In genomic region chr10:3668961-3669330, GRCh38 we compare ENCODE assay signal across 10 cellular contexts.
A peak's percentile ranks its signal among the peaks of the same experiment; 100 is the strongest.
DNase-seq lines count a peak whose midpoint lies in the region; ATAC-seq and TF ChIP-seq lines count a peak whose summit lies in the region.
"Had no signal": no experiment of that assay in that cellular context is flagged by ENCODE, and none has a peak within 500 bp of the region (broad histone marks: within the 10 kb centered on the region; RNA-seq: fewer than 3 reads in every experiment).

No MANE protein-coding gene starts in this region.

- H3K27me3 Mint-ChIP-seq in CD8-positive, alpha-beta memory T cell = peaks cover 0 to 3% of the 10 kb centered on the region in 2 donors

- H3K4me3 Mint-ChIP-seq in CD8-positive, alpha-beta memory T cell = peak overlapping the region; percentile 81 to 93 (median 87)

- no peaks in the 10 kb centered on the region for H3K36me3 Mint-ChIP-seq in CD8-positive, alpha-beta memory T cell

- POLR2A ChIA-PET in CD8-positive, alpha-beta memory T cell (lab: Charles Lee) = interaction anchor here (0.7 to 1.5 kb wide), 4 partner anchors 89 to 116 kb away, joined by 4 to 5 read pairs (median 4); partner anchors contain the start of gene KLF6

- no peak for TF ChIP-seq CTCF in neutrophil (IDR thresholded peaks at IDR 0.05)
- no peak for TF ChIP-seq CTCF in tibial nerve (IDR thresholded peaks at IDR 0.05)

- H3K9me3 Mint-ChIP-seq in CD8-positive, alpha-beta memory T cell = no peaks in the 10 kb centered on the region

- peak overlapping the region; percentile 81 for H3K4me3 ChIP-seq in CD8-positive, alpha-beta memory T cell (ENCODE audit: low read length)
- H3K4me3 ChIP-seq in neutrophil (ENCODE audit: low read depth in 1 of 2, low read length in 1 of 2) (peak overlapping the region; percentile 65 to 82), tibial nerve (no peak overlapping the region)

- H3K9me3 ChIP-seq in CD8-positive, alpha-beta memory T cell (ENCODE audit: low read length) = no peaks in the 10 kb centered on the region
- H3K9me3 ChIP-seq in neutrophil (no peaks in the 10 kb centered on the region), tibial nerve (no peaks in the 10 kb centered on the region)

- peak in 2 of 5 donors; percentile 73 for DNase-seq in CD8-positive, alpha-beta memory T cell
- peak; percentile 29 for DNase-seq in OCI-M1 (lab: John Stamatoyannopoulos, UW)
- peak; percentile 80 for DNase-seq in central memory CD4-positive, alpha-beta T cell
- no peak for DNase-seq in stimulated activated CD4-positive, alpha-beta T cell treated with anti-CD3 and anti-CD28 coated beads, Interleukin-2, amount 100 ng/mL, for 48 hours
- no peak for DNase-seq in tibial nerve (ENCODE audit: low spot score in 2 of 2)
- DNase-seq: aorta, DMS79, SIG-M5 had no signal

- TF ChIP-seq EP300 in tibial nerve (IDR thresholded peaks at IDR 0.05) = no peak

- peaks cover 39% of the 10 kb centered on the region for H3K4me1 ChIP-seq in CD8-positive, alpha-beta memory T cell (ENCODE audit: insufficient read depth, low read length)
- H3K4me1 ChIP-seq in neutrophil (ENCODE audit: control insufficient read depth in 1 of 2, insufficient read depth in 1 of 2, low read depth in 1 of 2, low read length in 1 of 2) (peaks cover 74 to 76% of the 10 kb centered on the region in 2 experiments), tibial nerve (no peaks in the 10 kb centered on the region)

- no peaks in the 10 kb centered on the region for H3K36me3 ChIP-seq in CD8-positive, alpha-beta memory T cell (ENCODE audit: insufficient read depth, low read length)
- H3K36me3 ChIP-seq in neutrophil = no peaks in the 10 kb centered on the region
- H3K36me3 ChIP-seq in tibial nerve = no peaks in the 10 kb centered on the region

- no peak for ATAC-seq in HG03520 (IDR thresholded peaks at IDR 0.05; ENCODE audit: unreplicated experiment)

- no peak for TF ChIP-seq POLR2A in tibial nerve (IDR thresholded peaks at IDR 0.05)

- 66 to 77% methylated on average over 4 of the region's 4 CpGs for WGBS in tibial nerve, 2 donors

- peak overlapping the region; percentile 88 for H3K27ac ChIP-seq in CD8-positive, alpha-beta memory T cell (ENCODE audit: low read depth, low read length)
- H3K27ac ChIP-seq in neutrophil = peak overlapping the region; percentile 97
- H3K27ac ChIP-seq in tibial nerve = no peak overlapping the region

- H3K4me1 Mint-ChIP-seq in CD8-positive, alpha-beta memory T cell = peaks cover 37 to 48% (median 39%) of the 10 kb centered on the region in 3 donors

- no peaks in the 10 kb centered on the region for H3K27me3 ChIP-seq in CD8-positive, alpha-beta memory T cell (ENCODE audit: insufficient read depth, low read length, poor library complexity, severe bottlenecking)
- no peaks in the 10 kb centered on the region for H3K27me3 ChIP-seq in neutrophil
- no peaks in the 10 kb centered on the region for H3K27me3 ChIP-seq in tibial nerve

- H3K27ac Mint-ChIP-seq in CD8-positive, alpha-beta memory T cell = peak overlapping the region; percentile 86 to 99 (median 96)

- CTCF ChIA-PET in CD8-positive, alpha-beta memory T cell (lab: Charles Lee) = no interaction called here

Comparison
In these comparisons a context has a peak if more than half of its experiments do, and no peak if none do; other contexts are left out.
1. DNase-seq: peak in OCI-M1 (single experiment) and central memory CD4-positive, alpha-beta T cell (single experiment); none in stimulated activated CD4-positive, alpha-beta T cell treated with anti-CD3 and anti-CD28 coated beads, Interleukin-2, amount 100 ng/mL, for 48 hours (0 of 2) and tibial nerve (0 of 2).
2. H3K27ac ChIP-seq: peak in CD8-positive, alpha-beta memory T cell (single experiment) and neutrophil (single experiment); none in tibial nerve (0 of 4).
3. H3K4me3 ChIP-seq: peak in CD8-positive, alpha-beta memory T cell (single experiment) and neutrophil (2 of 2); none in tibial nerve (0 of 4).